8 cellular contexts compared by ENCODE assay signal in genomic region chr11:118530180-118530682, GRCh38. TPM values are rescaled to one million over a fixed set of nuclear protein-coding genes. Genes with fewer than 3 reads are reported as not detected.
DNase-seq lines count a peak whose midpoint lies in the region; ATAC-seq and TF ChIP-seq lines count a peak whose summit lies in the region.

No MANE protein-coding gene starts in this region.

- peak overlapping the region; percentile 74 to 86 (median 85) for H3K27ac ChIP-seq in esophagus muscularis mucosa (replicated peaks in 1 of 4)

- DNase-seq in BE2C (no peak), HEK293T (ENCODE audit: extremely low spot score) (no peak), SHP77 treated with DMSO at 0.1 percent for 48 hours (lab: John Stamatoyannopoulos, UW) (peak; percentile 28), esophagus muscularis mucosa (ENCODE audit: extremely low spot score) (no peak), osteocyte (ENCODE audit: extremely low spot score, unreplicated experiment) (no peak)

- TF ChIP-seq EP300 in esophagus muscularis mucosa (IDR thresholded peaks at IDR 0.05) = no peak

- ATAC-seq in HG02759 (IDR thresholded peaks at IDR 0.05; ENCODE audit: unreplicated experiment) (no peak), GM18519 (IDR thresholded peaks at IDR 0.05; ENCODE audit: low FRiP score, unreplicated experiment) (no peak), GM21786 (IDR thresholded peaks at IDR 0.05; ENCODE audit: unreplicated experiment) (no peak)

- TF ChIP-seq POLR2A in esophagus muscularis mucosa (IDR thresholded peaks at IDR 0.05; ENCODE audit: low read depth) = no peak

- H3K36me3 Mint-ChIP-seq in osteocyte (ENCODE audit: unreplicated experiment) = peaks cover 8% of the 10 kb centered on the region

- POLR2A ChIA-PET in HEK293T (lab: Yijun Ruan, JAX) = interaction anchor here (1.0 to 1.1 kb wide), 2 partner anchors 21 to 38 kb away, joined by 3 read pairs; no protein-coding TSS in a partner anchor

- H3K9me3 ChIP-seq in BE2C (no peaks in the 10 kb centered on the region), esophagus muscularis mucosa (no peaks in the 10 kb centered on the region)

- H3K27me3 ChIP-seq in BE2C = no peaks in the 10 kb centered on the region
- H3K27me3 ChIP-seq in esophagus muscularis mucosa = no peaks in the 10 kb centered on the region

- intact Hi-C loops in esophagus muscularis mucosa (cut with DNase I) = loop anchor here (5.0 kb wide), 1 partner anchor 37 kb away; the partner anchor contains the start of gene IFT46

- H3K9me3 Mint-ChIP-seq in osteocyte (ENCODE audit: unreplicated experiment) = no peaks in the 10 kb centered on the region

- peak overlapping the region; percentile 71 for H3K4me3 ChIP-seq in BE2C (ENCODE audit: low read depth, low read length)
- peak overlapping the region; percentile 83 to 87 (median 84) for H3K4me3 ChIP-seq in esophagus muscularis mucosa

- no peaks in the 10 kb centered on the region for H3K27me3 Mint-ChIP-seq in osteocyte (ENCODE audit: unreplicated experiment)

- 10% methylated on average over 6 of the region's 31 CpGs for WGBS in esophagus muscularis mucosa

- peaks cover under 1% of the 10 kb centered on the region for H3K36me3 ChIP-seq in BE2C
- peaks cover 0 to 25% (median 14%) of the 10 kb centered on the region in 4 donors for H3K36me3 ChIP-seq in esophagus muscularis mucosa

- CTCF ChIA-PET in HEK293T (lab: Yijun Ruan, JAX) = interaction anchor here (0.5 kb wide), 1 partner anchor 12 kb away, joined by 3 read pairs; no protein-coding TSS in a partner anchor

- no peaks in the 10 kb centered on the region for H3K4me1 ChIP-seq in BE2C
- peaks cover 15 to 43% (median 33%) of the 10 kb centered on the region in 4 donors for H3K4me1 ChIP-seq in esophagus muscularis mucosa

- H3K4me1 Mint-ChIP-seq in osteocyte (ENCODE audit: unreplicated experiment) = peaks cover 22% of the 10 kb centered on the region

- TF ChIP-seq CTCF in BE2C (IDR thresholded peaks at IDR 0.05; ENCODE audit: low read depth, low read length) (no peak), esophagus muscularis mucosa (IDR thresholded peaks at IDR 0.05) (peak in 1 of 3 experiments; percentile 1), osteocyte (IDR thresholded peaks at IDR 0.05) (no peak)

- peak overlapping the region; percentile 32 for H3K27ac Mint-ChIP-seq in osteocyte (ENCODE audit: unreplicated experiment)

- H3K4me3 Mint-ChIP-seq in osteocyte (ENCODE audit: unreplicated experiment) = peak overlapping the region; percentile 90

TF ChIP-seq in HEK293T, 16 proteins besides CTCF, POLR2A, EP300 and RAD21:
- no peak for TF ChIP-seq HDGF (IDR thresholded peaks at IDR 0.05; ENCODE audit: borderline replicate concordance)
- 0 out of 2 replicates have a peak, but pooled peaks have one; percentile 5 for TF ChIP-seq L3MBTL2 (conservative IDR thresholded peaks at IDR 0.05)

RNA-seq across cellular contexts. Expression of gene TMEM25, which starts 0.8 kb away (rescaled TPM):
- polyA plus RNA-seq in BE2C (2012; ENCODE audit: insufficient read depth, insufficient read length, low read depth) = 31.0 TPM
- total RNA-seq in esophagus muscularis mucosa = 10 to 100 TPM; 35.0 to 56.5 (median 54.0) TPM
- 33.6 and 36.2 TPM in 2 replicates for total RNA-seq in osteocyte

RNA-seq across cellular contexts. Expression of gene TTC36, which starts 3.0 kb away (rescaled TPM):
- polyA plus RNA-seq in BE2C (2012; ENCODE audit: insufficient read depth, insufficient read length, low read depth) = 4.9 TPM
- total RNA-seq in esophagus muscularis mucosa = 1 to 10 TPM in 3 of 4 donors, under 1 TPM in 1; 0.50 to 3.7 (median 1.4) TPM
- 0.86 and 1.2 TPM in 2 replicates for total RNA-seq in osteocyte

RNA-seq across cellular contexts. Expression of gene IFT46, which starts 35.5 kb away (rescaled TPM):
- 19.9 TPM for polyA plus RNA-seq in BE2C (2012; ENCODE audit: insufficient read depth, insufficient read length, low read depth)
- 10 to 100 TPM; 21.3 to 31.6 (median 27.9) TPM for total RNA-seq in esophagus muscularis mucosa
- 24.0 and 24.1 TPM in 2 replicates for total RNA-seq in osteocyte

RNA-seq across cellular contexts. Expression of gene ARCN1, which starts 42.0 kb away (rescaled TPM):
- 143 TPM for polyA plus RNA-seq in BE2C (2012; ENCODE audit: insufficient read depth, insufficient read length, low read depth)
- total RNA-seq in esophagus muscularis mucosa (100 to 1,000 TPM in 2 of 4 donors, 10 to 100 TPM in 2; 83.9 to 115 (median 102) TPM), osteocyte (189 and 201 TPM in 2 replicates)
